ENCODE assay signal across 11 cellular contexts in genomic region chr17:17186551-17187505, GRCh38. TPM values are rescaled to one million over a fixed set of nuclear protein-coding genes. Genes with fewer than 3 reads are reported as not detected.
DNase-seq lines count a peak whose midpoint lies in the region; ATAC-seq, FAIRE-seq and TF ChIP-seq lines count a peak whose summit lies in the region.
"Had no signal": no experiment of that assay in that cellular context is flagged by ENCODE, and none has a peak within 500 bp of the region (broad histone marks: within the 10 kb centered on the region; RNA-seq: fewer than 3 reads in every experiment).

No MANE protein-coding gene starts in this region.

- no peak overlapping the region for H3K4me3 ChIP-seq in CD8-positive, alpha-beta T cell (ENCODE audit: low read depth, low read length)
- H3K4me3 ChIP-seq in neutrophil (ENCODE audit: low read depth in 1 of 2, low read length in 1 of 2) (no peak overlapping the region), kidney (ENCODE audit: low read length in 2 of 2) (no peak overlapping the region)

- H3K36me3 Mint-ChIP-seq in CD8-positive, alpha-beta T cell, result peaks cover 33% of the 10 kb centered on the region
- H3K36me3 Mint-ChIP-seq in dendritic cell treated with granulocyte-macrophage colony-stimulating factor and Interleukin-4, amounts not matched to agents 40 ng/mL and 50 ng/mL, for 4 days (ENCODE audit: low read depth), result peaks cover 54% of the 10 kb centered on the region

- H3K36me3 ChIP-seq in CD8-positive, alpha-beta T cell (ENCODE audit: insufficient read depth, low read length), result no peaks in the 10 kb centered on the region
- peaks cover 11% of the 10 kb centered on the region for H3K36me3 ChIP-seq in neutrophil
- H3K36me3 ChIP-seq in kidney (ENCODE audit: control insufficient read depth in 1 of 2, insufficient read depth in 2 of 2, low read length in 2 of 2), result peaks cover 10 to 27% of the 10 kb centered on the region in 2 donors

- POLR2A ChIA-PET in CD8-positive, alpha-beta T cell (lab: Charles Lee), result no interaction called here

- H3K27ac Mint-ChIP-seq in CD8-positive, alpha-beta T cell, result peak overlapping the region; percentile 41
- peak overlapping the region; percentile 35 for H3K27ac Mint-ChIP-seq in dendritic cell treated with granulocyte-macrophage colony-stimulating factor and Interleukin-4, amounts not matched to agents 40 ng/mL and 50 ng/mL, for 4 days

- H3K27me3 Mint-ChIP-seq in CD8-positive, alpha-beta T cell (ENCODE audit: low read depth), result no peaks in the 10 kb centered on the region
- no peaks in the 10 kb centered on the region for H3K27me3 Mint-ChIP-seq in dendritic cell treated with granulocyte-macrophage colony-stimulating factor and Interleukin-4, amounts not matched to agents 40 ng/mL and 50 ng/mL, for 4 days

- no peak for FAIRE-seq in kidney (lab: Jason Lieb, UNC)

- H3K4me3 Mint-ChIP-seq in CD8-positive, alpha-beta T cell, result no peak overlapping the region
- no peak overlapping the region for H3K4me3 Mint-ChIP-seq in dendritic cell treated with granulocyte-macrophage colony-stimulating factor and Interleukin-4, amounts not matched to agents 40 ng/mL and 50 ng/mL, for 4 days

- no peaks in the 10 kb centered on the region for H3K9me3 ChIP-seq in CD8-positive, alpha-beta T cell (ENCODE audit: low read length)
- H3K9me3 ChIP-seq in neutrophil, result no peaks in the 10 kb centered on the region
- no peaks in the 10 kb centered on the region for H3K9me3 ChIP-seq in kidney (ENCODE audit: control insufficient read depth in 1 of 2, low read length in 2 of 2)

- no peaks in the 10 kb centered on the region for H3K27me3 ChIP-seq in CD8-positive, alpha-beta T cell (ENCODE audit: insufficient read depth, low read length)
- no peaks in the 10 kb centered on the region for H3K27me3 ChIP-seq in neutrophil

- no peak overlapping the region for H3K27ac ChIP-seq in CD8-positive, alpha-beta T cell (ENCODE audit: low read depth, low read length)
- H3K27ac ChIP-seq in neutrophil (peak overlapping the region; percentile 86), kidney (ENCODE audit: low read depth in 2 of 2, low read length in 2 of 2) (no peak overlapping the region)

- peaks cover 52% of the 10 kb centered on the region for H3K4me1 Mint-ChIP-seq in CD8-positive, alpha-beta T cell (ENCODE audit: low read depth)
- peaks cover 55% of the 10 kb centered on the region for H3K4me1 Mint-ChIP-seq in dendritic cell treated with granulocyte-macrophage colony-stimulating factor and Interleukin-4, amounts not matched to agents 40 ng/mL and 50 ng/mL, for 4 days (ENCODE audit: low read depth)

- H3K9ac ChIP-seq in kidney (ENCODE audit: low read length in 2 of 2), result no peak overlapping the region

- no peak for TF ChIP-seq CTCF in CD8-positive, alpha-beta T cell (IDR thresholded peaks at IDR 0.05)
- TF ChIP-seq CTCF in neutrophil (IDR thresholded peaks at IDR 0.05) (no peak), kidney (IDR thresholded peaks at IDR 0.05; ENCODE audit: borderline replicate concordance, extremely low read depth, insufficient read depth) (no peak)

- intact Hi-C loops in CD8-positive, alpha-beta T cell (cut with DNase I, micrococcal nuclease), result no loop called here
- intact Hi-C loops in dendritic cell treated with granulocyte-macrophage colony-stimulating factor and Interleukin-4, amounts not matched to agents 40 ng/mL and 50 ng/mL, for 4 days (cut with micrococcal nuclease), result no loop called here
- intact Hi-C loops in kidney (cut with DNase I), result no loop called here

- CTCF ChIA-PET in CD8-positive, alpha-beta T cell (lab: Charles Lee), result no interaction called here

- no peaks in the 10 kb centered on the region for H3K9me3 Mint-ChIP-seq in CD8-positive, alpha-beta T cell
- H3K9me3 Mint-ChIP-seq in dendritic cell treated with granulocyte-macrophage colony-stimulating factor and Interleukin-4, amounts not matched to agents 40 ng/mL and 50 ng/mL, for 4 days, result no peaks in the 10 kb centered on the region

- no peak for ATAC-seq in CD8-positive, alpha-beta T cell
- ATAC-seq in GM18858 (IDR thresholded peaks at IDR 0.05; ENCODE audit: unreplicated experiment), result no peak

- H3K4me1 ChIP-seq in CD8-positive, alpha-beta T cell (ENCODE audit: insufficient read depth, low read length), result peaks cover 48% of the 10 kb centered on the region
- peaks cover 55% of the 10 kb centered on the region in 2 experiments for H3K4me1 ChIP-seq in neutrophil (ENCODE audit: control insufficient read depth in 1 of 2, insufficient read depth in 1 of 2, low read depth in 1 of 2, low read length in 1 of 2)
- H3K4me1 ChIP-seq in kidney (ENCODE audit: control insufficient read depth in 1 of 2, insufficient read depth in 1 of 2, low read depth in 1 of 2, low read length in 2 of 2), result peaks cover 0 to 5% of the 10 kb centered on the region in 2 donors

- DNase-seq in CD8-positive, alpha-beta T cell, result no peak
- DNase-seq in LHCN-M2 (ENCODE audit: low read depth), result peak; percentile 42
- DNase-seq in NCI-H1105 treated with DMSO at 0.1 percent for 48 hours (lab: John Stamatoyannopoulos, UW), result no peak
- no peak for DNase-seq in kidney
- DNase-seq: activated gamma-delta T cell treated with Interleukin-2 at 50 U/mL for 16 hours, hippocampal formation, NCI-H2171, RPMI8226 had no signal

RNA-seq across cellular contexts. Expression of gene PLD6, which starts 19.3 kb away (rescaled TPM):
- 1 to 10 TPM; 3.2 to 3.3 TPM for total RNA-seq in CD8-positive, alpha-beta T cell
- total RNA-seq in LHCN-M2 (2014; rRNA removed), result 4.2 and 5.3 TPM in 2 replicates
- 2.7 TPM for polyA plus RNA-seq in LHCN-M2 (2012)
- 3.7 TPM for total RNA-seq in kidney
- 2.9 TPM for polyA plus RNA-seq in kidney (ENCODE audit: insufficient read depth, low read depth, low replicate concordance)

RNA-seq across cellular contexts. Expression of gene FLCN, which starts 50.1 kb away (rescaled TPM):
- 10 to 100 TPM; 13.4 to 14.6 TPM for total RNA-seq in CD8-positive, alpha-beta T cell
- total RNA-seq in LHCN-M2 (2014; rRNA removed), result 32.9 and 43.4 TPM in 2 replicates
- polyA plus RNA-seq in LHCN-M2 (2012), result 29.7 TPM
- total RNA-seq in kidney, result 44.4 TPM
- 14.2 TPM for polyA plus RNA-seq in kidney (ENCODE audit: insufficient read depth, low read depth, low replicate concordance)
